14 cellular contexts compared by ENCODE assay signal in genomic region chr17:75371981-75372380, GRCh38. TPM values are rescaled to one million over a fixed set of nuclear protein-coding genes. Genes with fewer than 3 reads are reported as not detected.
DNase-seq lines count a peak whose midpoint lies in the region; ATAC-seq and TF ChIP-seq lines count a peak whose summit lies in the region.
"Had no signal": no experiment of that assay in that cellular context is flagged by ENCODE, and none has a peak within 500 bp of the region (broad histone marks: within the 10 kb centered on the region; RNA-seq: fewer than 3 reads in every experiment).

No MANE protein-coding gene starts in this region.

- no peaks in the 10 kb centered on the region for H3K27me3 ChIP-seq in HL-60 (ENCODE audit: insufficient read depth, poor library complexity, severe bottlenecking)
- H3K27me3 ChIP-seq in thoracic aorta (replicated peaks; ENCODE audit: insufficient read depth), result no peaks in the 10 kb centered on the region
- H3K27me3 ChIP-seq: pancreas had no signal

- TF ChIP-seq CTCF in HL-60 (IDR thresholded peaks at IDR 0.05; ENCODE audit: insufficient read depth, low read length) (no peak), thoracic aorta (IDR thresholded peaks at IDR 0.05) (no peak)

- CTCF ChIA-PET in activated naive CD4-positive, alpha-beta T cell treated with anti-CD3 and anti-CD28 coated beads for 36 hours (lab: Charles Lee), result no interaction called here

- H3K9me3 ChIP-seq in thoracic aorta, result no peaks in the 10 kb centered on the region
- H3K9me3 ChIP-seq: pancreas had no signal

- intact Hi-C loops in activated naive CD4-positive, alpha-beta T cell treated with anti-CD3 and anti-CD28 coated beads for 36 hours (cut with micrococcal nuclease), result no loop called here

- H3K27me3 Mint-ChIP-seq in activated naive CD4-positive, alpha-beta T cell treated with anti-CD3 and anti-CD28 coated beads for 36 hours (ENCODE audit: low read depth), result no peaks in the 10 kb centered on the region
- no peaks in the 10 kb centered on the region for H3K27me3 Mint-ChIP-seq in activated naive CD8-positive, alpha-beta T cell treated with anti-CD3 and anti-CD28 coated beads, Interleukin-2, amount 50 U/mL, for 24 hours

- peaks cover 65% of the 10 kb centered on the region for H3K4me1 Mint-ChIP-seq in activated naive CD4-positive, alpha-beta T cell treated with anti-CD3 and anti-CD28 coated beads for 36 hours (ENCODE audit: low read depth)
- peaks cover 73% of the 10 kb centered on the region for H3K4me1 Mint-ChIP-seq in activated naive CD8-positive, alpha-beta T cell treated with anti-CD3 and anti-CD28 coated beads, Interleukin-2, amount 50 U/mL, for 24 hours

- peaks cover 27 to 57% of the 10 kb centered on the region in 2 donors for H3K4me1 ChIP-seq in thoracic aorta (ENCODE audit: control insufficient read depth in 1 of 2, low read depth in 2 of 2)

- H3K4me3 ChIP-seq in HL-60 (replicated peaks; ENCODE audit: insufficient read depth, low read length) (no peak overlapping the region), thoracic aorta (no peak overlapping the region)
- H3K4me3 ChIP-seq: pancreas had no signal

- H3K36me3 ChIP-seq in thoracic aorta, result no peaks in the 10 kb centered on the region
- H3K36me3 ChIP-seq: pancreas had no signal

- ATAC-seq in activated naive CD8-positive, alpha-beta T cell treated with anti-CD3 and anti-CD28 coated beads, Interleukin-2, amount 50 U/mL, for 24 hours, result peak; percentile 30
- ATAC-seq in thoracic aorta (ENCODE audit: insufficient number of reproducible peaks, low FRiP score, low read depth) (no peak), GM18861 (IDR thresholded peaks at IDR 0.05; ENCODE audit: unreplicated experiment) (no peak)
- ATAC-seq: Panc1, pancreas had no signal

- peak overlapping the region; percentile 41 for H3K27ac ChIP-seq in HL-60 (replicated peaks)
- H3K27ac ChIP-seq in thoracic aorta, result peak overlapping the region; percentile 63 to 79
- H3K27ac ChIP-seq: pancreas had no signal

- no peaks in the 10 kb centered on the region for H3K9me3 Mint-ChIP-seq in activated naive CD4-positive, alpha-beta T cell treated with anti-CD3 and anti-CD28 coated beads for 36 hours
- H3K9me3 Mint-ChIP-seq in activated naive CD8-positive, alpha-beta T cell treated with anti-CD3 and anti-CD28 coated beads, Interleukin-2, amount 50 U/mL, for 24 hours, result no peaks in the 10 kb centered on the region

- H3K36me3 Mint-ChIP-seq in activated naive CD4-positive, alpha-beta T cell treated with anti-CD3 and anti-CD28 coated beads for 36 hours (ENCODE audit: low read depth), result peaks cover 15% of the 10 kb centered on the region
- H3K36me3 Mint-ChIP-seq in activated naive CD8-positive, alpha-beta T cell treated with anti-CD3 and anti-CD28 coated beads, Interleukin-2, amount 50 U/mL, for 24 hours (ENCODE audit: low read depth), result peaks cover 22% of the 10 kb centered on the region

- H3K27ac Mint-ChIP-seq in activated naive CD4-positive, alpha-beta T cell treated with anti-CD3 and anti-CD28 coated beads for 36 hours, result peak overlapping the region; percentile 43
- peak overlapping the region; percentile 9 for H3K27ac Mint-ChIP-seq in activated naive CD8-positive, alpha-beta T cell treated with anti-CD3 and anti-CD28 coated beads, Interleukin-2, amount 50 U/mL, for 24 hours

- DNase-seq in activated naive CD4-positive, alpha-beta T cell treated with anti-CD3 and anti-CD28 coated beads for 36 hours, result no peak
- DNase-seq in activated naive CD4-positive, alpha-beta T cell (lab: John Stamatoyannopoulos, UW), result no peak
- DNase-seq in HL-60 (ENCODE audit: low read depth in 1 of 2, low spot score in 1 of 2) (no peak), thoracic aorta (ENCODE audit: low spot score) (no peak), C1 segment of cervical spinal cord (lab: John Stamatoyannopoulos, UW) (no peak), HPDE6-E6E7 (ENCODE audit: extremely low spot score) (no peak)
- DNase-seq in activated naive CD8-positive, alpha-beta T cell treated with anti-CD3 and anti-CD28 coated beads, Interleukin-2, amount 50 U/mL, for 24 hours, result no peak
- DNase-seq: aorta; effector CD4-positive, alpha-beta T cell; EL; NCI-H510A; pancreas had no signal

- H3K4me3 Mint-ChIP-seq in activated naive CD4-positive, alpha-beta T cell treated with anti-CD3 and anti-CD28 coated beads for 36 hours, result no peak overlapping the region
- no peak overlapping the region for H3K4me3 Mint-ChIP-seq in activated naive CD8-positive, alpha-beta T cell treated with anti-CD3 and anti-CD28 coated beads, Interleukin-2, amount 50 U/mL, for 24 hours

RNA-seq across cellular contexts. Expression of gene GRB2, which starts 33.5 kb away (rescaled TPM):
- 100 to 1,000 TPM; 166 to 169 TPM for total RNA-seq in activated naive CD4-positive, alpha-beta T cell treated with anti-CD3 and anti-CD28 coated beads for 36 hours
- 100 to 1,000 TPM; 120 to 144 TPM for total RNA-seq in thoracic aorta
